27 cellular contexts compared by ENCODE assay signal in genomic region chr17:11047228-11047627, GRCh38.
"Had no signal": no experiment of that assay in that cellular context is flagged by ENCODE, and none has a peak within 500 bp of the region (broad histone marks: within the 10 kb centered on the region; RNA-seq: fewer than 3 reads in every experiment).

No MANE protein-coding gene starts in this region.

- ATAC-seq: foreskin keratinocyte; gastroesophageal sphincter; heart left ventricle; left lung; left ventricle myocardium superior; lower lobe of right lung; mucosa of descending colon; naive thymus-derived CD8-positive, alpha-beta T cell had no signal

- FAIRE-seq: colon, endothelial cell of umbilical vein, frontal cortex, islet of Langerhans, kidney had no signal

- H2AFZ ChIP-seq: hepatocyte had no signal

- H3K4me2 ChIP-seq: hepatocyte had no signal

- H3K4me3 Mint-ChIP-seq: immature natural killer cell; mesothelial cell of epicardium; naive B cell; naive thymus-derived CD8-positive, alpha-beta T cell had no signal

- H3K4me1 Mint-ChIP-seq: immature natural killer cell; mesothelial cell of epicardium; naive B cell; naive thymus-derived CD8-positive, alpha-beta T cell had no signal

- H3K4me3 ChIP-seq: coronary artery, dorsolateral prefrontal cortex, esophagus muscularis mucosa, gastroesophageal sphincter, heart left ventricle, hepatocyte, left lung, lower lobe of right lung, mucosa of descending colon had no signal

- H3K36me3 ChIP-seq: esophagus muscularis mucosa, gastroesophageal sphincter, heart left ventricle, left lung, lower lobe of right lung had no signal

- DNase-seq: dermis blood vessel endothelial cell; dorsolateral prefrontal cortex; effector CD4-positive, alpha-beta T cell; effector memory CD4-positive, alpha-beta T cell; erythroblast; heart left ventricle; hypothalamus; immature natural killer cell; kidney; kidney glomerular epithelial cell; left lung; left ventricle myocardium superior; lower lobe of right lung; mesenchymal stem cell; mucosa of descending colon; naive B cell; naive thymus-derived CD8-positive, alpha-beta T cell had no signal

- H3K79me2 ChIP-seq: hepatocyte had no signal

- H3K27ac ChIP-seq: coronary artery, dorsolateral prefrontal cortex, esophagus muscularis mucosa, foreskin keratinocyte, gastroesophageal sphincter, heart left ventricle, hepatocyte, left lung, lower lobe of right lung had no signal

- H3K27me3 Mint-ChIP-seq: naive B cell had no signal

- H3K27me3 ChIP-seq: esophagus muscularis mucosa, foreskin keratinocyte, gastroesophageal sphincter, heart left ventricle, hepatocyte, left lung had no signal

- H3K4me1 ChIP-seq: esophagus muscularis mucosa, foreskin keratinocyte, gastroesophageal sphincter, heart left ventricle, left lung, lower lobe of right lung had no signal

- H3K9me3 ChIP-seq: gastroesophageal sphincter, lower lobe of right lung, mucosa of descending colon had no signal

- H3K36me3 Mint-ChIP-seq: immature natural killer cell; mesothelial cell of epicardium; naive B cell; naive thymus-derived CD8-positive, alpha-beta T cell had no signal

- H3K27ac Mint-ChIP-seq: immature natural killer cell; mesothelial cell of epicardium; naive B cell; naive thymus-derived CD8-positive, alpha-beta T cell had no signal

- H3K9me3 Mint-ChIP-seq: mesothelial cell of epicardium had no signal
